Comparison of ENCODE assay signal across 20 cellular contexts in the genomic region with DNA sequence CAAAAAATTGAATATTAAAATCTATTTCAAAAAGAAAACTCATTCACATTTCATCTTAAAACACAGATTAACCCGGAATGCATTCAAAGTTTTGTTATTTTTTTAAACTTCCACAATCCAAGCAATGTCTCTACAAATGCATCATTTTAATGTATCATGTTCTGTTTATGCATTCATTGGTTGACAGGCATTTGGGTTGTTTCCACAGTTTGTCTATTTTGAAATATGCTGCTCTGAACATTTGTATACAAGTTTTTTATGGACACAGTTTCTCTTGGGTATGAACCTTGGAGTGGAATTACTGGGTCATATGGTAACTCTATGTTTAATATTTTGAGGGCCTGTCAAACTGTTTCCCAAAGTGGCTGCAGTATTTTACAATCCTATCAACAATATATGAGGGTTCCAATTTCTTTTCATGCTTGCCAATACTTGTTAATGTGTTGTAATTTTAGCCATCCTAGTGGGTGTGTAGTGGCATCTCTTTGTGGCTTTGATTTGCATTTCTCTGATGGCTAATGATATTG. TPM values are rescaled to one million over a fixed set of nuclear protein-coding genes. Genes with fewer than 3 reads are reported as not detected.
"Had no signal": no experiment of that assay in that cellular context is flagged by ENCODE, and none has a peak within 500 bp of the region (broad histone marks: within the 10 kb centered on the region; RNA-seq: fewer than 3 reads in every experiment).

No MANE protein-coding gene starts in this region.

- DNase-seq: effector memory CD8-positive, alpha-beta T cell; heart left ventricle; hippocampal formation; left colon; left ventricle myocardium superior; mesendoderm; naive thymus-derived CD4-positive, alpha-beta T cell; nephron progenitor cell; psoas muscle; retina; right lobe of liver; spleen; stimulated activated CD4-positive, alpha-beta T cell treated with anti-CD3 and anti-CD28 coated beads, Interleukin-15, amount 100 ng/mL, for 24 hours; stimulated activated CD4-positive, alpha-beta T cell treated with anti-CD3 and anti-CD28 coated beads, Interleukin-1b, Interleukin-23, amount 100 ng/mL, for 48 hours; stimulated activated CD4-positive, alpha-beta T cell treated with anti-CD3 and anti-CD28 coated beads, Interleukin-4, amount 100 ng/mL, for 4 hours; stimulated activated naive B cell treated with anti-CD40 and anti-IgM and Interleukin-4, amounts not matched to agents 10 μg/mL and 1 μg/mL and 100 μg/mL, for 72 hours; stimulated activated naive CD8-positive, alpha-beta T cell treated with anti-CD3 and anti-CD28 coated beads, Interleukin-15, amount 100 ng/mL, for 72 hours; testis; upper lobe of right lung had no signal

- FAIRE-seq: frontal cortex had no signal

- ATAC-seq: effector memory CD8-positive, alpha-beta T cell; heart left ventricle; left colon; left ventricle myocardium superior; naive thymus-derived CD4-positive, alpha-beta T cell; psoas muscle; right lobe of liver; stimulated activated naive B cell treated with anti-CD40 and anti-IgM and Interleukin-4, amounts not matched to agents 10 μg/mL and 1 μg/mL and 100 μg/mL, for 72 hours; stimulated activated naive CD8-positive, alpha-beta T cell treated with anti-CD3 and anti-CD28 coated beads, Interleukin-15, amount 100 ng/mL, for 72 hours; upper lobe of right lung had no signal

RNA-seq across cellular contexts. Expression of a gene that starts 57.4 kb away (rescaled TPM):
- total RNA-seq: naive thymus-derived CD4-positive, alpha-beta T cell had no signal
- polyA plus RNA-seq: naive thymus-derived CD4-positive, alpha-beta T cell had no signal
